In genomic region chr4:170089274-170089742, GRCh38 we compare ENCODE assay signal across 8 cellular contexts. TPM values are rescaled to one million over a fixed set of nuclear protein-coding genes. Genes with fewer than 3 reads are reported as not detected.
DNase-seq lines count a peak whose midpoint lies in the region; ATAC-seq and TF ChIP-seq lines count a peak whose summit lies in the region.

No MANE protein-coding gene starts in this region.

- peaks cover 0 to 5% of the 10 kb centered on the region in 2 donors for H3K36me3 ChIP-seq in left lung

- TF ChIP-seq CTCF in coronary artery (IDR thresholded peaks at IDR 0.05), result no peak
- TF ChIP-seq CTCF in left lung (IDR thresholded peaks at IDR 0.05), result no peak

- H3K9me3 ChIP-seq in left lung, result no peaks in the 10 kb centered on the region

- ATAC-seq in HG02938 (IDR thresholded peaks at IDR 0.05; ENCODE audit: unreplicated experiment), result peak; percentile 26
- peak; percentile 35 for ATAC-seq in left lung
- ATAC-seq in GM19467 (IDR thresholded peaks at IDR 0.05; ENCODE audit: unreplicated experiment), result no peak

- H3K4me3 ChIP-seq in coronary artery (peak overlapping the region; percentile 80), left lung (peak overlapping the region; percentile 48 to 49)

- H3K27ac ChIP-seq in coronary artery, result peak overlapping the region; percentile 8 to 77
- peak overlapping the region; percentile 60 to 79 for H3K27ac ChIP-seq in left lung
- peak overlapping the region; percentile 73 for H3K27ac ChIP-seq in substantia nigra (ENCODE audit: low read depth, low read length, poor library complexity, severe bottlenecking)

- intact Hi-C loops in left lung (cut with DNase I), result no loop called here

- peaks cover 0 to 39% of the 10 kb centered on the region in 2 donors for H3K27me3 ChIP-seq in left lung

- peaks cover 0 to 12% of the 10 kb centered on the region in 2 donors for H3K4me1 ChIP-seq in left lung

- DNase-seq in EH (ENCODE audit: low read depth) (peak; percentile 52), NCI-H774 (lab: John Stamatoyannopoulos, UW) (peak; percentile 0), coronary artery (ENCODE audit: low spot score) (no peak), left lung (peak in 1 of 2 donors; percentile 61), substantia nigra (lab: John Stamatoyannopoulos, UW) (peak in 33 of 49 donors; percentile 5 to 52 (median 22)), T-helper 9 cell (no peak)

RNA-seq across cellular contexts. Expression of gene AADAT, which starts 0.4 kb away (rescaled TPM):
- total RNA-seq in left lung, result 10 to 100 TPM; 11.0 to 11.6 TPM

Comparison
In these comparisons a context has a peak if more than half of its experiments do, and no peak if none do; other contexts are left out.
1. DNase-seq: peak in EH (single experiment), NCI-H774 (single experiment) and substantia nigra (33 of 49); none in coronary artery (single experiment) and T-helper 9 cell (single experiment).
2. Peak in every context shown above with its lines, with median percentiles within 50 percentile points of each other: H3K27ac ChIP-seq.